1 cellular context compared by ENCODE assay signal in genomic region chr19:14090509-14091085, GRCh38.
TF ChIP-seq lines count a peak whose summit lies in the region.

Gene SAMD1, minus strand, starts transcription at chr19:14090751.

TF ChIP-seq in HCT116, 20 proteins besides CTCF, POLR2A, EP300 and RAD21 (continued from another document):
- TF ChIP-seq ZBTB33 (IDR thresholded peaks at IDR 0.05; ENCODE audit: extremely low read depth, insufficient replicate concordance, low read length) (no peak), SIN3A (IDR thresholded peaks at IDR 0.05; ENCODE audit: low read depth) (no peak), MAX (IDR thresholded peaks at IDR 0.05) (no peak), FOSL1 (IDR thresholded peaks at IDR 0.05; ENCODE audit: low read depth) (no peak), REST (IDR thresholded peaks at IDR 0.05; ENCODE audit: low read depth) (no peak), EZH2 (IDR thresholded peaks at IDR 0.05) (no peak), EZH2phosphoT487 (IDR thresholded peaks at IDR 0.05; ENCODE audit: borderline replicate concordance) (no peak), YY1 (IDR thresholded peaks at IDR 0.05; ENCODE audit: extremely low read depth, insufficient replicate concordance, low read depth, low read length) (no peak), EGR1 (IDR thresholded peaks at IDR 0.05; ENCODE audit: low read depth) (no peak), ELF1 (IDR thresholded peaks at IDR 0.05; ENCODE audit: borderline replicate concordance, low read depth) (no peak)
